8 cellular contexts compared by ENCODE assay signal in the genomic region with DNA sequence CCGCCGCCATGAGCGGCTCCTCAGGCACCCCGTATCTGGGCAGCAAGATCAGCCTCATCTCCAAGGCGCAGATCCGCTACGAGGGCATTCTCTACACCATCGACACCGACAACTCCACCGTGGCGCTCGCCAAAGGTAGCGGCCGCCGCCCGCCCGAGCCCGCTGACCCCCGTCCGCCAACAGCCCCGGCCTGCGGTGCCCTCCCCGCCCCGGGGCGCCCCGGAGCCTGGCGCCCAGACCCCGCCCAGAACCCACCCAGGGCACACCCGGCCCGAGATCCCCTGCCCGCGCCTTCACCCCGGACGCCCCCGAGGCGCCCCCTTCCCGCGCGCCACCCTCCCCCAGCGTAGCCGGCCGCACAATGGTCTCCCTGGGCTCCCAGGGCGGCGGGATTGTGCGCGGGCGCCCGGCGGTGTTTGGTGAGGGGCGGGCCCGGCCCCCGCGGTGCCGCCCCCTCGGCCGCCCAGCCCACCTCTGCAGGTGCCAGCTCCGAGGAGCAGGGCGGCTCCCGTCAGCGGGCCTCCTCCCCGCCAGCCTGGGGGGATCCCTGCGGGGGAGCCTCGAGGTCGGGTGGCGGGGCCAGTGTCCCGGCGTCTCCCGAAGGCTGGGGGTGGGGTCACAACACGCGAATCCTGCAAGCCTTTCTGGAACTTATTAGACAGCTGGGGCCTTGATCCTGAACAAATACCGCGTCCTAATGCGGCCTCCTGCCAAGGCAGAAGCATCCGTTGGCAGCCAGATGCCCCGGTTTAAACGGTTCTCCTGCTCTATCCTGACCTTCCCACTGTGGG. TPM values are rescaled to one million over a fixed set of nuclear protein-coding genes. Genes with fewer than 3 reads are reported as not detected.
DNase-seq lines count a peak whose midpoint lies in the region; ATAC-seq and TF ChIP-seq lines count a peak whose summit lies in the region.

No MANE protein-coding gene starts in this region.

- WGBS in prostate gland: 2% methylated on average over 41 of the region's 76 CpGs

- no peaks in the 10 kb centered on the region for H3K27me3 Mint-ChIP-seq in activated T-helper 17 cell treated with anti-CD3 and anti-CD28 coated beads, Interleukin-2, amount 50 U/mL, for 72 hours

- peak overlapping the region; percentile 79 for H3K4me3 Mint-ChIP-seq in activated T-helper 17 cell treated with anti-CD3 and anti-CD28 coated beads, Interleukin-2, amount 50 U/mL, for 72 hours

- H3K9me3 Mint-ChIP-seq in activated T-helper 17 cell treated with anti-CD3 and anti-CD28 coated beads, Interleukin-2, amount 50 U/mL, for 72 hours: no peaks in the 10 kb centered on the region

- intact Hi-C loops in prostate gland (cut with DNase I): loop anchor here (2.0 kb wide), 2 partner anchors 20 to 60 kb away; a partner anchor contains a TSS

- no peaks in the 10 kb centered on the region for H3K4me1 ChIP-seq in foreskin keratinocyte
- H3K4me1 ChIP-seq in prostate gland (replicated peaks): peaks cover 10% of the 10 kb centered on the region

- H3K4me3 ChIP-seq in prostate gland: peak overlapping the region; percentile 82 to 93

- no peak for TF ChIP-seq CTCF in 22Rv1 (IDR thresholded peaks at IDR 0.05)
- no peak for TF ChIP-seq CTCF in GM13976 (IDR thresholded peaks at IDR 0.05; ENCODE audit: borderline replicate concordance, control extremely low read depth, extremely low read depth, insufficient read depth, missing control alignments)
- no peak for TF ChIP-seq CTCF in foreskin keratinocyte (conservative IDR thresholded peaks at IDR 0.05)
- no peak for TF ChIP-seq CTCF in prostate gland (IDR thresholded peaks at IDR 0.05)

- H3K27ac Mint-ChIP-seq in activated T-helper 17 cell treated with anti-CD3 and anti-CD28 coated beads, Interleukin-2, amount 50 U/mL, for 72 hours: peak overlapping the region; percentile 62

- peak; percentile 19 for ATAC-seq in HG02885 (IDR thresholded peaks at IDR 0.05; ENCODE audit: poor library complexity, unreplicated experiment)
- no peak for ATAC-seq in activated T-helper 17 cell treated with anti-CD3 and anti-CD28 coated beads, Interleukin-2, amount 50 U/mL, for 72 hours (replicated peaks)
- ATAC-seq in foreskin keratinocyte: peak; percentile 19

- DNase-seq in GM13976 (ENCODE audit: low spot score) (peak; percentile 58), NCI-H345 treated with DMSO at 0.1 percent for 48 hours (lab: John Stamatoyannopoulos, UW; ENCODE audit: unreplicated experiment) (peak; percentile 64), foreskin keratinocyte (peak in 1 of 2 donors; percentile 31), prostate gland (ENCODE audit: low spot score) (peak; percentile 33), UCSD-AML1 (lab: John Stamatoyannopoulos, UW; ENCODE audit: unreplicated experiment) (no peak)

- peaks cover 39% of the 10 kb centered on the region for H3K36me3 Mint-ChIP-seq in activated T-helper 17 cell treated with anti-CD3 and anti-CD28 coated beads, Interleukin-2, amount 50 U/mL, for 72 hours (ENCODE audit: low read depth)

- peak overlapping the region; percentile 97 for H3K27ac ChIP-seq in 22Rv1
- no peak overlapping the region for H3K27ac ChIP-seq in foreskin keratinocyte
- H3K27ac ChIP-seq in prostate gland: peak overlapping the region; percentile 78 to 96

- in situ Hi-C loops in GM13976 (cut with MboI; ENCODE audit: low sequenced_read_pairs, unreplicated experiment): no loop called here

- H3K27me3 ChIP-seq in foreskin keratinocyte (peaks cover 13% of the 10 kb centered on the region), prostate gland (replicated peaks; ENCODE audit: insufficient read depth) (no peaks in the 10 kb centered on the region)

- H3K36me3 ChIP-seq in prostate gland: peaks cover 11 to 22% of the 10 kb centered on the region in 2 donors

- H3K4me1 Mint-ChIP-seq in activated T-helper 17 cell treated with anti-CD3 and anti-CD28 coated beads, Interleukin-2, amount 50 U/mL, for 72 hours: peaks cover 6% of the 10 kb centered on the region

- TF ChIP-seq POLR2A in prostate gland (IDR thresholded peaks at IDR 0.05): peak; percentile 27

- no peaks in the 10 kb centered on the region for H3K9me3 ChIP-seq in prostate gland

RNA-seq across cellular contexts. Expression of a gene that starts 0.6 kb away (rescaled TPM):
- 10 to 100 TPM; 25.1 to 29.8 TPM for total RNA-seq in activated T-helper 17 cell treated with anti-CD3 and anti-CD28 coated beads, Interleukin-2, amount 50 U/mL, for 72 hours
- 24.6 and 24.8 TPM in 2 replicates for total RNA-seq in foreskin keratinocyte
- 17.5 and 18.1 TPM in 2 replicates for polyA plus RNA-seq in foreskin keratinocyte
- 10 to 100 TPM; 39.7 to 87.1 TPM for total RNA-seq in prostate gland

RNA-seq across cellular contexts. Expression of a gene that starts 20.3 kb away (rescaled TPM):
- 100 to 1,000 TPM; 161 to 334 TPM for total RNA-seq in activated T-helper 17 cell treated with anti-CD3 and anti-CD28 coated beads, Interleukin-2, amount 50 U/mL, for 72 hours
- 365 and 371 TPM in 2 replicates for total RNA-seq in foreskin keratinocyte
- 474 and 475 TPM in 2 replicates for polyA plus RNA-seq in foreskin keratinocyte
- 100 to 1,000 TPM; 176 to 250 TPM for total RNA-seq in prostate gland

RNA-seq across cellular contexts. Expression of a gene that starts 20.7 kb away (rescaled TPM):
- total RNA-seq in activated T-helper 17 cell treated with anti-CD3 and anti-CD28 coated beads, Interleukin-2, amount 50 U/mL, for 72 hours: 10 to 100 TPM; 16.5 to 17.9 TPM
- total RNA-seq in foreskin keratinocyte (7.7 and 8.1 TPM in 2 replicates), prostate gland (10 to 100 TPM; 17.9 to 32.7 TPM)
- 3.1 and 3.6 TPM in 2 replicates for polyA plus RNA-seq in foreskin keratinocyte

RNA-seq across cellular contexts. Expression of a gene that starts 57.2 kb away (rescaled TPM):
- 10 to 100 TPM; 13.4 to 14.5 TPM for total RNA-seq in activated T-helper 17 cell treated with anti-CD3 and anti-CD28 coated beads, Interleukin-2, amount 50 U/mL, for 72 hours
- total RNA-seq in foreskin keratinocyte: 7.2 and 9.0 TPM in 2 replicates
- 3.0 and 3.2 TPM in 2 replicates for polyA plus RNA-seq in foreskin keratinocyte
- total RNA-seq in prostate gland: 10 to 100 TPM; 19.9 to 57.1 TPM

RNA-seq across cellular contexts. Expression of a gene that starts 60.0 kb away (rescaled TPM):
- total RNA-seq in activated T-helper 17 cell treated with anti-CD3 and anti-CD28 coated beads, Interleukin-2, amount 50 U/mL, for 72 hours: 10 to 100 TPM; 19.7 to 40.2 TPM
- total RNA-seq in foreskin keratinocyte (29.3 and 35.0 TPM in 2 replicates), prostate gland (10 to 100 TPM; 40.0 to 53.0 TPM)
- polyA plus RNA-seq in foreskin keratinocyte: 35.1 and 46.1 TPM in 2 replicates
